Comparison of ENCODE assay signal across 8 cellular contexts in the genomic region with DNA sequence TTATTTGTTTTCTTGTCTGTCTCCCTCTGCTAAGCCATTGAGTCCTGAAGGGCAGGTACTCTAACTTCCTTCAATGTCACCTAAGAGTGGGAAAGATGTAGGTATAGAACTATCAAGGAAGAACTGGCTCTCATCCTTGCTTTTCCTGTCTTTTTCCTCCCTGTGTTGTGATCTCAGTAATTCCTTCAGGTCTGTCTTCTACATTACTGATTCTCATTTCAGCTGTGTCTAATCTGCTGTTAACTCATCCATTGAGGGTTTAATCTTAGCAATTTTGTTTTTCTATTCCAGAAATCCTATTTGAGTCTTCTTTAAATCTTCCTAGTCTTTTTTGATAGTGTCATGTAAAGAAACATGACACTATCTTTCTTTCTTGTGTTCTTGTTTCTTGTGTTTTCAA.
"Had no signal": no experiment of that assay in that cellular context is flagged by ENCODE, and none has a peak within 500 bp of the region (broad histone marks: within the 10 kb centered on the region; RNA-seq: fewer than 3 reads in every experiment).

No MANE protein-coding gene starts in this region.

- ATAC-seq: HepG2 had no signal

- H3K4me3 Mint-ChIP-seq: IgD-negative memory B cell had no signal

- FAIRE-seq: HepG2, HTR-8/SVneo had no signal

- H3K4me2 ChIP-seq: KMS-11 had no signal

- H3K9ac ChIP-seq: KMS-11 had no signal

- H3K27ac Mint-ChIP-seq: IgD-negative memory B cell had no signal

- DNase-seq: IMR-90, KBM-7, KG1 had no signal

- H3K27ac ChIP-seq: HL-60, KMS-11 had no signal
